In the genomic region with DNA sequence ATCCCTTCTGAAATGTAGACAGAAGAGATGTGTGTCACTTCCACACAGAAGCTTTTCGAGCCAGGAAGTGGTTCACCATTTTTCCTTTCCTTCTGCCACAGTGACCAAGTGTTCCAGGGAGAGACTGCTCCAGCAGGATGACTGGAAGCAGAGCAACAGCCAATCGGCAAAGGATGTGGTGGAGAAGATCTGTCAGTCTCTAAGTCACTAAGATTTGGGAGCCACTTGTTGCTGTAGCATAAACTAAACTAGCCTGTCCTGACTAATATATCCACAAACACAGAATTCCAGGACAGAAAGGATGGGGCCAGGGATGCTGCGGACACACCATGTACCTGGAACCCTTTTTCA, we compare ENCODE assay signal across 30 cellular contexts. TPM values are rescaled to one million over a fixed set of nuclear protein-coding genes. Genes with fewer than 3 reads are reported as not detected.
DNase-seq lines count a peak whose midpoint lies in the region; ATAC-seq and TF ChIP-seq lines count a peak whose summit lies in the region.
"Had no signal": no experiment of that assay in that cellular context is flagged by ENCODE, and none has a peak within 500 bp of the region (broad histone marks: within the 10 kb centered on the region; RNA-seq: fewer than 3 reads in every experiment).

No MANE protein-coding gene starts in this region.

- no peak for ATAC-seq in natural killer cell treated with Interleukin-12 subunit alpha and Interleukin-12 subunit beta and Interleukin-15 and Interleukin-18, amount 100 ng/mL, for 72 hours
- ATAC-seq in natural killer cell (no peak), GM18520 (IDR thresholded peaks at IDR 0.05; ENCODE audit: unreplicated experiment) (no peak)
- peak; percentile 22 for ATAC-seq in activated T-helper 17 cell treated with anti-CD3 and anti-CD28 coated beads, Interleukin-2, amount 50 U/mL, for 72 hours (replicated peaks)
- ATAC-seq: foreskin keratinocyte, lower lobe of right lung had no signal

- TF ChIP-seq CTCF in natural killer cell (IDR thresholded peaks at IDR 0.05) = no peak

- DNase-seq in natural killer cell treated with Interleukin-12 subunit alpha and Interleukin-12 subunit beta and Interleukin-15 and Interleukin-18, amount 100 ng/mL, for 72 hours (ENCODE audit: low spot score) = no peak
- DNase-seq in natural killer cell = no peak
- DNase-seq in myocyte (ENCODE audit: low read depth) = peak; percentile 10
- no peak for DNase-seq in HCEC 1CT
- no peak for DNase-seq in NCI-H524 treated with DMSO at 0.1 percent for 48 hours (lab: John Stamatoyannopoulos, UW)
- no peak for DNase-seq in effector memory CD4-positive, alpha-beta T cell
- DNase-seq: ACHN; activated B cell treated with CpG ODN at 0.5 μM for 24 hours; activated CD4-positive, alpha-beta memory T cell treated with anti-CD3 and anti-CD28 coated beads for 36 hours; activated naive CD4-positive, alpha-beta T cell; C1 segment of cervical spinal cord; Calu3; central memory CD4-positive, alpha-beta T cell; dorsolateral prefrontal cortex; foreskin keratinocyte; kidney; lower lobe of right lung; NCI-H1436; NCI-H2107; NCI-H510A; nucleus accumbens; RPMI8226; stimulated activated CD4-positive, alpha-beta T cell treated with anti-CD3 and anti-CD28 coated beads, Interleukin-2, amount 100 ng/mL, for 48 hours; stimulated activated naive CD4-positive, alpha-beta T cell; transverse colon had no signal

- no peaks in the 10 kb centered on the region for H3K4me1 ChIP-seq in effector memory CD4-positive, alpha-beta T cell (ENCODE audit: control insufficient read depth, insufficient read depth, low read length, poor library complexity, severe bottlenecking)
- H3K4me1 ChIP-seq: lower lobe of right lung, transverse colon had no signal

- H3K27ac Mint-ChIP-seq in natural killer cell treated with Interleukin-12 subunit alpha and Interleukin-12 subunit beta and Interleukin-15 and Interleukin-18, amount 100 ng/mL, for 72 hours = peak overlapping the region; percentile 34 to 52
- H3K27ac Mint-ChIP-seq in natural killer cell = no peak overlapping the region
- H3K27ac Mint-ChIP-seq in activated T-helper 17 cell treated with anti-CD3 and anti-CD28 coated beads, Interleukin-2, amount 50 U/mL, for 72 hours = no peak overlapping the region
- H3K27ac Mint-ChIP-seq: activated B cell treated with CpG ODN at 0.5 μM for 24 hours; activated CD4-positive, alpha-beta memory T cell treated with anti-CD3 and anti-CD28 coated beads for 36 hours; T-helper 2 cell treated with Interferon-gamma antibody and Interleukin-4, amounts not matched to agents 5 μg/mL and 100 μg/mL, for 36 hours had no signal

- intact Hi-C loops in natural killer cell (cut with micrococcal nuclease) = no loop called here

- H3K4me3 ChIP-seq in effector memory CD4-positive, alpha-beta T cell (ENCODE audit: insufficient read depth, low read depth, low read length, poor library complexity, severe bottlenecking) = no peak overlapping the region
- H3K4me3 ChIP-seq: dorsolateral prefrontal cortex, lower lobe of right lung, transverse colon had no signal

- H3K9me3 Mint-ChIP-seq in natural killer cell treated with Interleukin-12 subunit alpha and Interleukin-12 subunit beta and Interleukin-15 and Interleukin-18, amount 100 ng/mL, for 72 hours = no peaks in the 10 kb centered on the region
- no peaks in the 10 kb centered on the region for H3K9me3 Mint-ChIP-seq in natural killer cell
- no peaks in the 10 kb centered on the region for H3K9me3 Mint-ChIP-seq in activated T-helper 17 cell treated with anti-CD3 and anti-CD28 coated beads, Interleukin-2, amount 50 U/mL, for 72 hours
- H3K9me3 Mint-ChIP-seq: activated B cell treated with CpG ODN at 0.5 μM for 24 hours; activated CD4-positive, alpha-beta memory T cell treated with anti-CD3 and anti-CD28 coated beads for 36 hours had no signal

- peaks cover 40% of the 10 kb centered on the region in 2 donors for H3K4me1 Mint-ChIP-seq in natural killer cell treated with Interleukin-12 subunit alpha and Interleukin-12 subunit beta and Interleukin-15 and Interleukin-18, amount 100 ng/mL, for 72 hours (ENCODE audit: low read depth in 2 of 2)
- H3K4me1 Mint-ChIP-seq in natural killer cell = peaks cover 25 to 41% of the 10 kb centered on the region in 2 donors
- H3K4me1 Mint-ChIP-seq in activated T-helper 17 cell treated with anti-CD3 and anti-CD28 coated beads, Interleukin-2, amount 50 U/mL, for 72 hours = peaks cover 29% of the 10 kb centered on the region

- no peaks in the 10 kb centered on the region for H3K27me3 Mint-ChIP-seq in natural killer cell treated with Interleukin-12 subunit alpha and Interleukin-12 subunit beta and Interleukin-15 and Interleukin-18, amount 100 ng/mL, for 72 hours
- H3K27me3 Mint-ChIP-seq in natural killer cell (ENCODE audit: low read depth in 2 of 2) = no peaks in the 10 kb centered on the region
- H3K27me3 Mint-ChIP-seq in activated T-helper 17 cell treated with anti-CD3 and anti-CD28 coated beads, Interleukin-2, amount 50 U/mL, for 72 hours = no peaks in the 10 kb centered on the region
- H3K27me3 Mint-ChIP-seq: activated B cell treated with CpG ODN at 0.5 μM for 24 hours; activated CD4-positive, alpha-beta memory T cell treated with anti-CD3 and anti-CD28 coated beads for 36 hours had no signal

- no peaks in the 10 kb centered on the region for H3K9me3 ChIP-seq in effector memory CD4-positive, alpha-beta T cell (ENCODE audit: control insufficient read depth, low read length)
- H3K9me3 ChIP-seq: lower lobe of right lung, transverse colon had no signal

- H3K4me3 Mint-ChIP-seq in natural killer cell treated with Interleukin-12 subunit alpha and Interleukin-12 subunit beta and Interleukin-15 and Interleukin-18, amount 100 ng/mL, for 72 hours = peak overlapping the region; percentile 15
- no peak overlapping the region for H3K4me3 Mint-ChIP-seq in natural killer cell
- H3K4me3 Mint-ChIP-seq in activated T-helper 17 cell treated with anti-CD3 and anti-CD28 coated beads, Interleukin-2, amount 50 U/mL, for 72 hours = no peak overlapping the region
- H3K4me3 Mint-ChIP-seq: activated B cell treated with CpG ODN at 0.5 μM for 24 hours; activated CD4-positive, alpha-beta memory T cell treated with anti-CD3 and anti-CD28 coated beads for 36 hours had no signal

- H3K27me3 ChIP-seq in effector memory CD4-positive, alpha-beta T cell (replicated peaks; ENCODE audit: control insufficient read depth, insufficient read depth, low read length, poor library complexity, severe bottlenecking) = no peaks in the 10 kb centered on the region
- H3K27me3 ChIP-seq: dorsolateral prefrontal cortex, foreskin keratinocyte, transverse colon had no signal

- no peaks in the 10 kb centered on the region for H3K36me3 ChIP-seq in effector memory CD4-positive, alpha-beta T cell (ENCODE audit: control insufficient read depth, insufficient read depth, low read length)
- H3K36me3 ChIP-seq: lower lobe of right lung, transverse colon had no signal

- H3K36me3 Mint-ChIP-seq in natural killer cell treated with Interleukin-12 subunit alpha and Interleukin-12 subunit beta and Interleukin-15 and Interleukin-18, amount 100 ng/mL, for 72 hours = peaks cover 9% of the 10 kb centered on the region
- no peaks in the 10 kb centered on the region for H3K36me3 Mint-ChIP-seq in natural killer cell
- H3K36me3 Mint-ChIP-seq in activated T-helper 17 cell treated with anti-CD3 and anti-CD28 coated beads, Interleukin-2, amount 50 U/mL, for 72 hours (ENCODE audit: low read depth) = no peaks in the 10 kb centered on the region
- H3K36me3 Mint-ChIP-seq: activated CD4-positive, alpha-beta memory T cell treated with anti-CD3 and anti-CD28 coated beads for 36 hours had no signal

- no peak overlapping the region for H3K27ac ChIP-seq in effector memory CD4-positive, alpha-beta T cell (ENCODE audit: insufficient read depth, low read length, poor library complexity, severe bottlenecking)
- H3K27ac ChIP-seq: epithelial cell of prostate, foreskin keratinocyte, HL-60, lower lobe of right lung, transverse colon had no signal

RNA-seq across cellular contexts. Expression of gene DUSP6, which starts 42.9 kb away (rescaled TPM):
- 10 to 100 TPM; 49.4 to 65.9 TPM for total RNA-seq in natural killer cell treated with Interleukin-12 subunit alpha and Interleukin-12 subunit beta and Interleukin-15 and Interleukin-18, amount 100 ng/mL, for 72 hours
- 100 to 1,000 TPM in 2 of 3 donors, 10 to 100 TPM in 1; 52.2 to 222 (median 141) TPM for total RNA-seq in natural killer cell
- 10 to 100 TPM; 68.4 to 94.1 TPM for total RNA-seq in activated T-helper 17 cell treated with anti-CD3 and anti-CD28 coated beads, Interleukin-2, amount 50 U/mL, for 72 hours
- 15.7 and 19.9 TPM in 2 replicates for total RNA-seq in myocyte
- polyA plus RNA-seq in myocyte (2012) = 22.1 TPM

Comparison
In these comparisons a context has a peak if more than half of its experiments do, and no peak if none do; other contexts are left out.
1. H3K27ac Mint-ChIP-seq: peak in natural killer cell treated with Interleukin-12 subunit alpha and Interleukin-12 subunit beta and Interleukin-15 and Interleukin-18, amount 100 ng/mL, for 72 hours (2 of 2); none in natural killer cell (0 of 2) and activated T-helper 17 cell treated with anti-CD3 and anti-CD28 coated beads, Interleukin-2, amount 50 U/mL, for 72 hours (single experiment).